In genomic region chr2:200259577-200259957, GRCh38 we compare ENCODE assay signal across 1 cellular context.
TF ChIP-seq lines count a peak whose summit lies in the region.

No MANE protein-coding gene starts in this region.

TF ChIP-seq in GM23338, 12 proteins besides CTCF, POLR2A, EP300 and RAD21 (continued from another document):
- no peak for TF ChIP-seq ZNF462 (CRISPR knock-in tag; IDR thresholded peaks at IDR 0.05)
- TF ChIP-seq JUNB (IDR thresholded peaks at IDR 0.05; ENCODE audit: unreplicated experiment) = no peak
